9 cellular contexts compared by ENCODE assay signal in the genomic region with DNA sequence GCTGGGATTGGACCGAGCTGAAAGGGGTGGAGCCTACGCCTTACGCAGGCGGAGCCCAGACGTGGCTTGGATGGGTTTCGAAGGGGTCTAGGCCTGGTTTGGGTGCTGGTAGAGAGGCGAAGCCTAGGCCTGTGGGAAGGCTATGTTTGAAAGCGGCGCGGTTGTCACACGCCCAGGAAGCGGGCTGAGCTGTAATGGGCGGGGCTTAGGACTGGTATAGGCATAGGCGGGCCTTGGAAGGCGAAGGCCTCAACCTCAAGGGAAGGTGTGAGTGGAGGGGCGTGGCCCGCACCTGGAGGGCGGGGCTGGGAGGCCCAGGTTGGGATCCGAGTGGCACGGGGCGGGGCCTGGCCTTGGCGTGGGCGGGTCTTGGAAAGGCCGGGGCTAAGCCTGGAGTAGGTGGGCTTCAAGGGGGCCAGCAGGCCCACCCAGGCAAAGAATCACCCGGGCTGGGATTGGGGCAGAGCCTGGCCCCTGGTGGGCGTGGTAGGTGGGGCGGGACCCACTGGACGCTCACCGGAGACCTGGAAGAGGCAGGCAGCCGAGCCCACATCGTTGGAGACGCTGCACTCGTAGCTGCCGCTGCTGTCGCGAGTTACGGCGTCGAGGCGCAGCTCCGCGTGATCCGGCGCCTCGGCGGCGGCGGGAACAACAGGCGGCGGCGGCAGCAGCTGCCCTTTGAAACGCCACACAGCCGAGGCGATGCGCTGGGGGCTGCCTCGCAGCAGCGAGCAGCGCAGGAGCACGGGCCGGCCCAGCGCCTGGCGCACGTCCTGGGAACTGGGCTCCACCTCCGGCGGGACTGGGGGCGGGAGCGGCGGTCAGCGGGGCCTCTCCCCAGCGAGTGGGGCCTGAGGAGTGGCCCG. TPM values are rescaled to one million over a fixed set of nuclear protein-coding genes. Genes with fewer than 3 reads are reported as not detected.
A peak's percentile ranks its signal among the peaks of the same experiment; 100 is the strongest.
DNase-seq lines count a peak whose midpoint lies in the region; ATAC-seq, FAIRE-seq and TF ChIP-seq lines count a peak whose summit lies in the region.
"Had no signal": no experiment of that assay in that cellular context is flagged by ENCODE, and none has a peak within 500 bp of the region (broad histone marks: within the 10 kb centered on the region; RNA-seq: fewer than 3 reads in every experiment).

No MANE protein-coding gene starts in this region.

- no peaks in the 10 kb centered on the region for H3K36me3 ChIP-seq in breast epithelium
- no peaks in the 10 kb centered on the region for H3K36me3 ChIP-seq in GM12878 (ENCODE audit: control insufficient read depth in 2 of 2, insufficient read depth in 2 of 2, low read length in 1 of 2)
- no peaks in the 10 kb centered on the region for H3K36me3 ChIP-seq in left lung
- no peaks in the 10 kb centered on the region for H3K36me3 ChIP-seq in upper lobe of left lung

- H3K4me1 Mint-ChIP-seq in MCF 10A (ENCODE audit: insufficient read depth, unreplicated experiment) (peaks cover 6% of the 10 kb centered on the region), HFFc6 (ENCODE audit: low read depth) (peaks cover 14% of the 10 kb centered on the region)

- no peak overlapping the region for H3K4me3 Mint-ChIP-seq in MCF 10A (ENCODE audit: unreplicated experiment)
- no peak overlapping the region for H3K4me3 Mint-ChIP-seq in HFFc6

- no peaks in the 10 kb centered on the region for H4K20me1 ChIP-seq in GM12878 (ENCODE audit: control insufficient read depth, insufficient read depth)

- TF ChIP-seq POLR2A in breast epithelium (IDR thresholded peaks at IDR 0.05), result no peak
- TF ChIP-seq POLR2A in GM12878 (IDR thresholded peaks at IDR 0.05; ENCODE audit: low read depth, low read length), result no peak
- TF ChIP-seq POLR2A in upper lobe of left lung (IDR thresholded peaks at IDR 0.05), result no peak

- ATAC-seq in GM12878 (peak; percentile 38; the same call in 2 of the 3 replicates), left lung (peak; percentile 62), upper lobe of left lung (ENCODE audit: low FRiP score in 2 of 2) (peak; percentile 28 to 46), GM21825 (IDR thresholded peaks at IDR 0.05; ENCODE audit: unreplicated experiment) (no peak)

- H3K9ac ChIP-seq in GM12878 (ENCODE audit: control insufficient read depth, insufficient read depth, low read length), result no peak overlapping the region

- TF ChIP-seq CTCF in breast epithelium (IDR thresholded peaks at IDR 0.05) (no peak), MCF 10A (IDR thresholded peaks at IDR 0.05; ENCODE audit: unreplicated experiment) (no peak), GM12878 (IDR thresholded peaks at IDR 0.05 in 2 of 3, conservative IDR thresholded peaks at IDR 0.05 in 1 of 3; ENCODE audit: control insufficient read depth in 2 of 3, extremely low read depth in 1 of 3, insufficient read depth in 1 of 3, low read depth in 3 of 3, low read length in 3 of 3) (no peak), left lung (IDR thresholded peaks at IDR 0.05) (no peak), upper lobe of left lung (IDR thresholded peaks at IDR 0.05) (no peak), HFFc6 (IDR thresholded peaks at IDR 0.05) (no peak)

- H3K27ac Mint-ChIP-seq in MCF 10A (ENCODE audit: low read depth, unreplicated experiment) (no peak overlapping the region), HFFc6 (no peak overlapping the region)
- H3K27ac Mint-ChIP-seq: CD14-positive monocyte had no signal

- SMC1A ChIA-PET in GM12878 (lab: Charles Lee; ENCODE audit: uncharacterized antibody, unreplicated experiment), result interaction anchor here (1.2 kb wide), 1 partner anchor 658 kb away, joined by 3 read pairs; no protein-coding TSS in a partner anchor

- H3K9me3 ChIP-seq in breast epithelium (peaks cover 0 to under 1% of the 10 kb centered on the region in 2 donors), GM12878 (replicated peaks; ENCODE audit: control insufficient read depth, insufficient read depth, low read length) (no peaks in the 10 kb centered on the region; the same call in 2 of the 3 replicates), left lung (peaks cover 0 to 1% of the 10 kb centered on the region in 2 donors), upper lobe of left lung (peaks cover 0 to 4% (median 0%) of the 10 kb centered on the region in 4 donors)

- no peak overlapping the region for H2AFZ ChIP-seq in GM12878 (ENCODE audit: control insufficient read depth, low read depth, low read length)

- intact Hi-C loops in breast epithelium (cut with DNase I; ENCODE audit: low total_unique reads), result no loop called here
- intact Hi-C loops in MCF 10A (cut with micrococcal nuclease), result no loop called here
- intact Hi-C loops in GM12878 (cut with micrococcal nuclease; ENCODE audit: unreplicated experiment), result no loop called here
- intact Hi-C loops in left lung (cut with DNase I), result no loop called here

- BruUV-seq in MCF 10A (replicated peaks; lab: Mats Ljungman, UMichigan) (no TSS peak), GM12878 (replicated peaks; lab: Mats Ljungman, UMichigan) (no TSS peak)

- H3K4me3 ChIP-seq in breast epithelium (peak overlapping the region in 2 of 3 donors; percentile 28 to 59), GM12878 (no peak overlapping the region), left lung (no peak overlapping the region), upper lobe of left lung (peak overlapping the region in 3 of 4 donors; percentile 13 to 22 (median 15))

- POLR2A ChIA-PET in MCF 10A (lab: Yijun Ruan, JAX) (no interaction called here), GM12878 (lab: Charles Lee) (no interaction called here)

- H3K27ac ChIP-seq in breast epithelium, result no peak overlapping the region
- H3K27ac ChIP-seq in GM12878 (ENCODE audit: control insufficient read depth, insufficient read depth), result no peak overlapping the region
- H3K27ac ChIP-seq in left lung, result no peak overlapping the region
- H3K27ac ChIP-seq in upper lobe of left lung, result no peak overlapping the region

- H3K4me2 ChIP-seq in GM12878 (ENCODE audit: control insufficient read depth, insufficient read depth), result 0 out of 2 replicates have a peak overlapping the region, but pooled peaks have one; percentile 8

- no peaks in the 10 kb centered on the region for H3K27me3 Mint-ChIP-seq in MCF 10A (ENCODE audit: insufficient read depth, unreplicated experiment)
- peaks cover 8% of the 10 kb centered on the region for H3K27me3 Mint-ChIP-seq in HFFc6 (ENCODE audit: insufficient read depth)

- H3K9me3 Mint-ChIP-seq in MCF 10A (ENCODE audit: unreplicated experiment) (no peaks in the 10 kb centered on the region), HFFc6 (peaks cover under 1% of the 10 kb centered on the region; the same call in 1 of the 2 replicates)

- no peak for DNase-seq in breast epithelium (ENCODE audit: low spot score in 2 of 2)
- no peak for DNase-seq in MCF 10A (ENCODE audit: unreplicated experiment)
- DNase-seq in GM12878 (ENCODE audit: low read depth, low spot score), result no peak
- DNase-seq in left lung, result no peak
- peak; percentile 32 to 88 for DNase-seq in upper lobe of left lung
- DNase-seq in HK-2 (ENCODE audit: unreplicated experiment), result no peak
- no peak for DNase-seq in HFFc6

- TF ChIP-seq RAD21 in GM12878 (IDR thresholded peaks at IDR 0.05; ENCODE audit: insufficient read depth, low read depth, low read length), result no peak

- TF ChIP-seq EP300 in GM12878 (IDR thresholded peaks at IDR 0.05; ENCODE audit: borderline replicate concordance in 1 of 2, control insufficient read depth in 1 of 2, low read depth in 2 of 2, low read length in 2 of 2) (no peak), upper lobe of left lung (IDR thresholded peaks at IDR 0.05) (no peak)

- no peak for FAIRE-seq in GM12878 (lab: Jason Lieb, UNC)

- in situ Hi-C loops in GM12878 (cut with MboI), result no loop called here

- CTCF ChIA-PET in MCF 10A (lab: Yijun Ruan, JAX) (no interaction called here), GM12878 (lab: Yijun Ruan, JAX) (interaction anchor here (1.4 kb wide), 1 partner anchor 922 kb away, joined by 3 read pairs; no protein-coding TSS in a partner anchor)

- peaks cover 0 to 11% of the 10 kb centered on the region in 2 donors for H3K27me3 ChIP-seq in breast epithelium
- H3K27me3 ChIP-seq in GM12878 (replicated peaks in 1 of 2; ENCODE audit: control insufficient read depth in 2 of 2, insufficient read depth in 2 of 2, low read length in 1 of 2), result peaks cover 4 to 6% of the 10 kb centered on the region in 2 experiments; a peak in 3 of 4 replicates
- peaks cover 14 to 64% of the 10 kb centered on the region in 2 donors for H3K27me3 ChIP-seq in left lung
- peaks cover 0 to 21% (median 8%) of the 10 kb centered on the region in 4 donors for H3K27me3 ChIP-seq in upper lobe of left lung

- 48% methylated on average over 60 of the region's 71 CpGs for WGBS in GM12878 (ENCODE audit: insufficient coverage, insufficient replicate concordance, low lambda C conversion rate, missing lambda C conversion rate)
- WGBS in upper lobe of left lung, 2 donors, result 24 to 29% methylated on average over 26 to 32 of the region's 71 CpGs

- RAD21 ChIA-PET in GM12878 (lab: Charles Lee; ENCODE audit: unreplicated experiment), result no interaction called here

- H3K79me2 ChIP-seq in GM12878 (ENCODE audit: control insufficient read depth, insufficient read depth, low read length), result no peaks in the 10 kb centered on the region

- no peaks in the 10 kb centered on the region for H3K36me3 Mint-ChIP-seq in MCF 10A (ENCODE audit: insufficient read depth, unreplicated experiment)
- no peaks in the 10 kb centered on the region for H3K36me3 Mint-ChIP-seq in HFFc6 (ENCODE audit: low read depth)
- H3K36me3 Mint-ChIP-seq: CD14-positive monocyte had no signal

- H3K4me1 ChIP-seq in breast epithelium (no peaks in the 10 kb centered on the region), GM12878 (ENCODE audit: control insufficient read depth, insufficient read depth, low read length) (no peaks in the 10 kb centered on the region; the same call in 1 of the 2 replicates), left lung (peaks cover 0 to 6% of the 10 kb centered on the region in 2 donors), upper lobe of left lung (peaks cover 7 to 12% (median 8%) of the 10 kb centered on the region in 4 donors)

RNA-seq across cellular contexts. Expression of gene MDGA1, which starts 49.0 kb away (rescaled TPM):
- 1 to 10 TPM; 1.6 to 4.3 (median 4.3) TPM for total RNA-seq in breast epithelium
- 0.05 TPM in 1 of 2 replicates, not detected in the other for total RNA-seq in MCF 10A (2022)
- total RNA-seq in GM12878 (2013; cell fraction: nucleolus; rRNA removed), result 0.67 and 1.2 TPM in 2 replicates
- 1.1 and 2.0 TPM in 2 replicates for total RNA-seq in GM12878 (2014; rRNA removed)
- 0.54 and 0.60 TPM in 2 replicates for total RNA-seq in GM12878 (2014; rRNA removed; fragmentation: Illumina TruSeq; extraction: Trizol)
- total RNA-seq in GM12878 (2021), result 2.2 and 3.0 TPM in 2 replicates
- 0.10 TPM for polyA plus RNA-seq in GM12878 (2011; ENCODE audit: low read depth)
- polyA plus RNA-seq in GM12878 (2011; rRNA removed), result 0.15 and 0.19 TPM in 2 replicates
- polyA plus RNA-seq in GM12878 (2011; cell fraction: cytosol; rRNA removed), result 0.09 and 0.40 TPM in 2 replicates
- polyA plus RNA-seq in GM12878 (2011; cell fraction: nucleus; rRNA removed), result 0.27 and 0.76 TPM in 2 replicates
- 0.14 and 0.83 TPM in 2 replicates for polyA plus RNA-seq in GM12878 (2012)
- 1.1 and 2.2 TPM in 2 replicates for polyA plus RNA-seq in GM12878 (2014; fragmentation: Illumina TruSeq; extraction: Trizol)
- under 1 TPM; 0.02 to 0.26 TPM for polyA plus RNA-seq in GM12878 (2014; fragmentation: Nextera tagmentation; extraction: Ambion mirVana)
- polyA plus RNA-seq in GM12878 (2014; rRNA removed), result 0.94 and 1.00 TPM in 2 replicates
- polyA plus RNA-seq in GM12878 (2016; fragmentation: Nextera tagmentation; extraction: Ambion mirVana), result under 1 TPM in 1 of 2 experiments, not detected in 1; 0.90 TPM
- 0.22 and 0.77 TPM in 2 replicates for polyA minus RNA-seq in GM12878 (2011; rRNA and poly(A)+ RNA removed)
- polyA minus RNA-seq in GM12878 (2011; cell fraction: cytosol; rRNA and poly(A)+ RNA removed), result not detected in 2 replicates
- polyA minus RNA-seq in GM12878 (2011; cell fraction: nucleus; rRNA and poly(A)+ RNA removed), result 0.36 and 0.48 TPM in 2 replicates
- total RNA-seq in left lung, result 10 to 100 TPM in 1 of 2 donors, 1 to 10 TPM in 1; 1.4 to 11.5 TPM
- total RNA-seq in upper lobe of left lung, result 10 to 100 TPM in 2 of 6 donors, 1 to 10 TPM in 4; 3.1 to 19.6 (median 5.8) TPM
- total RNA-seq in HFFc6 (2021; fragmentation: NEBNext Ultra II Directional; extraction: Animal tissue kit (Norgen Biotek cat#: 25700)), result 1 to 10 TPM; 3.8 to 6.8 (median 5.7) TPM
- polyA plus RNA-seq: CD14-positive monocyte had no signal

Comparison
In these comparisons a context has a peak if more than half of its experiments do, and no peak if none do; other contexts are left out.
1. DNase-seq: peak in upper lobe of left lung (2 of 2); none in breast epithelium (0 of 2), MCF 10A (single experiment), GM12878 (single experiment), left lung (0 of 2), HK-2 (single experiment) and HFFc6 (single experiment).
2. H3K4me3 ChIP-seq: peak in breast epithelium (2 of 3) and upper lobe of left lung (3 of 4); none in GM12878 (single experiment) and left lung (0 of 2).